In genomic region chr3:193040836-193041672, GRCh38 we compare ENCODE assay signal across 7 cellular contexts.
DNase-seq lines count a peak whose midpoint lies in the region; ATAC-seq and TF ChIP-seq lines count a peak whose summit lies in the region.

No MANE protein-coding gene starts in this region.

- H3K4ac ChIP-seq in H9 (ENCODE audit: low read depth, low read length), result no peak overlapping the region

- H3K4me1 Mint-ChIP-seq in H9, result peaks cover 0 to 2% of the 10 kb centered on the region in 2 experiments; a peak in 1 of 4 replicates
- H3K4me1 Mint-ChIP-seq in activated CD8-positive, alpha-beta T cell treated with anti-CD3 and anti-CD28 coated beads, Interleukin-2, amount 10 ng/mL, durations not matched to agents 7 days and 5 days (ENCODE audit: low read depth), result peaks cover 5% of the 10 kb centered on the region

- no peaks in the 10 kb centered on the region for H3K9me3 ChIP-seq in H9 (ENCODE audit: control insufficient read depth, low read depth, low read length)
- no peaks in the 10 kb centered on the region for H3K9me3 ChIP-seq in transverse colon

- in situ Hi-C loops in G401 (cut with HindIII; ENCODE audit: low sequenced_read_pairs), result no loop called here
- in situ Hi-C loops in transverse colon (cut with MboI; ENCODE audit: low pct_ligation_motif_present in 1 of 4, low pct_unique_long_range_greater_than_20kb in 1 of 4, low sequenced_read_pairs in 3 of 4), result loop anchor here (5.0 to 10.0 kb wide), 3 partner anchors 224 to 229 kb away; no protein-coding TSS in a partner anchor

- H2BK12ac ChIP-seq in H9 (ENCODE audit: insufficient read length, low read depth, low read length), result no peak overlapping the region

- H2AK5ac ChIP-seq in H9 (ENCODE audit: insufficient read length, low read length), result no peak overlapping the region

- H3K23me2 ChIP-seq in H9 (ENCODE audit: insufficient read length, low read depth, low read length, poor library complexity, severe bottlenecking), result no peaks in the 10 kb centered on the region

- H3K14ac ChIP-seq in H9 (ENCODE audit: insufficient read depth, low read length), result no peak overlapping the region

- no peak overlapping the region for H2BK5ac ChIP-seq in H9 (ENCODE audit: insufficient read length, low read length)

- peak; percentile 57 for DNase-seq in G401 (ENCODE audit: low spot score)
- DNase-seq in H9, result no peak
- peak; percentile 77 for DNase-seq in NCI-H2029 treated with DMSO at 0.1 percent for 48 hours (lab: John Stamatoyannopoulos, UW)
- peak; percentile 22 for DNase-seq in activated CD8-positive, alpha-beta T cell treated with anti-CD3 and anti-CD28 coated beads, Interleukin-2, amount 10 ng/mL, durations not matched to agents 7 days and 5 days
- peak; percentile 58 for DNase-seq in inferior parietal cortex (ENCODE audit: extremely low spot score)
- DNase-seq in transverse colon, result no peak

- H3K79me1 ChIP-seq in H9 (ENCODE audit: insufficient read depth, low read depth, low read length, poor library complexity, severe bottlenecking), result no peaks in the 10 kb centered on the region

- H3K36me3 Mint-ChIP-seq in H9 (ENCODE audit: insufficient read depth in 1 of 3, low read depth in 3 of 3), result no peaks in the 10 kb centered on the region
- H3K36me3 Mint-ChIP-seq in activated CD8-positive, alpha-beta T cell treated with anti-CD3 and anti-CD28 coated beads, Interleukin-2, amount 10 ng/mL, durations not matched to agents 7 days and 5 days (ENCODE audit: low read depth), result no peaks in the 10 kb centered on the region

- no peaks in the 10 kb centered on the region for H4K20me1 ChIP-seq in H9 (ENCODE audit: control insufficient read depth, insufficient read depth, insufficient read length)

- no peaks in the 10 kb centered on the region for H3K27me3 ChIP-seq in H9 (ENCODE audit: insufficient read depth, low read length)
- no peaks in the 10 kb centered on the region for H3K27me3 ChIP-seq in transverse colon

- TF ChIP-seq POLR2A in transverse colon (IDR thresholded peaks at IDR 0.05) (no peak), GM18505 (IDR thresholded peaks at IDR 0.05; ENCODE audit: borderline replicate concordance, extremely low read depth, insufficient read depth, insufficient read length) (no peak)

- no peak overlapping the region for H3K18ac ChIP-seq in H9 (ENCODE audit: insufficient read length, low read depth, low read length)

- H4K91ac ChIP-seq in H9 (ENCODE audit: insufficient read length, low read depth, low read length), result no peak overlapping the region

- no peak for ATAC-seq in activated CD8-positive, alpha-beta T cell treated with anti-CD3 and anti-CD28 coated beads, Interleukin-2, amount 10 ng/mL, durations not matched to agents 7 days and 5 days
- ATAC-seq in GM18505 (IDR thresholded peaks at IDR 0.05; ENCODE audit: unreplicated experiment), result no peak

- peak; percentile 69 for TF ChIP-seq CTCF in H9 (conservative IDR thresholded peaks at IDR 0.05)
- TF ChIP-seq CTCF in transverse colon (IDR thresholded peaks at IDR 0.05), result peak; percentile 34 to 58 (median 46)

- POLR2A ChIA-PET in activated CD8-positive, alpha-beta T cell treated with anti-CD3 and anti-CD28 coated beads, Interleukin-2, amount 10 ng/mL, durations not matched to agents 7 days and 5 days (lab: Charles Lee), result no interaction called here

- H2BK15ac ChIP-seq in H9 (ENCODE audit: low read depth, low read length), result no peak overlapping the region

- no peak for TF ChIP-seq EP300 in transverse colon (IDR thresholded peaks at IDR 0.05; ENCODE audit: low read depth)

- intact Hi-C loops in transverse colon (cut with DNase I; ENCODE audit: low total_unique reads), result loop anchor here (2.0 kb wide), 1 partner anchor 224 kb away; no protein-coding TSS in a partner anchor

- no peak overlapping the region for H4K5ac ChIP-seq in H9 (ENCODE audit: insufficient read length, low read depth, low read length)

- H3K36me3 ChIP-seq in transverse colon, result no peaks in the 10 kb centered on the region

- H3K23ac ChIP-seq in H9 (ENCODE audit: insufficient read length, low read depth, low read length), result no peak overlapping the region

- no peak overlapping the region for H2AFZ ChIP-seq in H9 (ENCODE audit: low read length)

- H3K4me1 ChIP-seq in H9 (ENCODE audit: insufficient read depth, low read length), result no peaks in the 10 kb centered on the region
- no peaks in the 10 kb centered on the region for H3K4me1 ChIP-seq in transverse colon

- H4K8ac ChIP-seq in H9 (replicated peaks; ENCODE audit: insufficient read length, low read depth, low read length), result no peak overlapping the region

- no peak overlapping the region for H3K27ac ChIP-seq in H9 (ENCODE audit: insufficient read length, low read depth, low read length)
- H3K27ac ChIP-seq in transverse colon, result no peak overlapping the region

- H3K9ac ChIP-seq in H9 (ENCODE audit: extremely low read depth, insufficient read length, low read length), result no peak overlapping the region

- no peaks in the 10 kb centered on the region for H3K27me3 Mint-ChIP-seq in H9 (ENCODE audit: low read depth)
- no peaks in the 10 kb centered on the region for H3K27me3 Mint-ChIP-seq in activated CD8-positive, alpha-beta T cell treated with anti-CD3 and anti-CD28 coated beads, Interleukin-2, amount 10 ng/mL, durations not matched to agents 7 days and 5 days (ENCODE audit: low read depth)

- H3K9me3 Mint-ChIP-seq in H9, result peaks cover 0 to 3% of the 10 kb centered on the region in 2 experiments; a peak in 2 of 5 replicates
- no peaks in the 10 kb centered on the region for H3K9me3 Mint-ChIP-seq in activated CD8-positive, alpha-beta T cell treated with anti-CD3 and anti-CD28 coated beads, Interleukin-2, amount 10 ng/mL, durations not matched to agents 7 days and 5 days (ENCODE audit: insufficient read depth)

- no peak overlapping the region for H3K56ac ChIP-seq in H9 (ENCODE audit: insufficient read length, low read depth, low read length)

- CTCF ChIA-PET in activated CD8-positive, alpha-beta T cell treated with anti-CD3 and anti-CD28 coated beads, Interleukin-2, amount 10 ng/mL, durations not matched to agents 7 days and 5 days (lab: Charles Lee), result interaction anchor here (0.7 to 3.4 kb wide), 12 partner anchors 9 to 651 kb away, joined by 3 to 116 read pairs (median 4); no protein-coding TSS in a partner anchor

- no peak overlapping the region for H3T11ph ChIP-seq in H9 (ENCODE audit: low read length)

- no CpG with 5 or more reads among the region's 2 CpGs for WGBS in H9 (ENCODE audit: extremely low coverage, insufficient read length, low lambda C conversion rate)
- WGBS in transverse colon (ENCODE audit: low coverage in 1 of 2), 2 donors, result 28 to 33% methylated on average over 2 of the region's 2 CpGs

- H3K4me2 ChIP-seq in H9 (ENCODE audit: insufficient read depth, insufficient read length, low read length), result no peak overlapping the region

- H3K27ac Mint-ChIP-seq in H9, result no peak overlapping the region
- H3K27ac Mint-ChIP-seq in activated CD8-positive, alpha-beta T cell treated with anti-CD3 and anti-CD28 coated beads, Interleukin-2, amount 10 ng/mL, durations not matched to agents 7 days and 5 days, result no peak overlapping the region

- H2BK20ac ChIP-seq in H9 (ENCODE audit: low read depth, low read length, poor library complexity, severe bottlenecking), result no peak overlapping the region

- H3K4me3 Mint-ChIP-seq in H9, result no peak overlapping the region
- no peak overlapping the region for H3K4me3 Mint-ChIP-seq in activated CD8-positive, alpha-beta T cell treated with anti-CD3 and anti-CD28 coated beads, Interleukin-2, amount 10 ng/mL, durations not matched to agents 7 days and 5 days

- H3K4me3 ChIP-seq in transverse colon, result no peak overlapping the region

- H2BK120ac ChIP-seq in H9 (ENCODE audit: low read depth, low read length, poor library complexity, severe bottlenecking), result no peak overlapping the region

- H3K79me2 ChIP-seq in H9 (ENCODE audit: insufficient read depth, low read length), result no peaks in the 10 kb centered on the region

Comparison
In these comparisons a context has a peak if more than half of its experiments do, and no peak if none do; other contexts are left out.
1. DNase-seq: peak in G401 (single experiment), NCI-H2029 treated with DMSO at 0.1 percent for 48 hours (single experiment), activated CD8-positive, alpha-beta T cell treated with anti-CD3 and anti-CD28 coated beads, Interleukin-2, amount 10 ng/mL, durations not matched to agents 7 days and 5 days (single experiment) and inferior parietal cortex (single experiment); none in H9 (single experiment) and transverse colon (single experiment).